ENCODE assay signal across 12 cellular contexts in the genomic region with DNA sequence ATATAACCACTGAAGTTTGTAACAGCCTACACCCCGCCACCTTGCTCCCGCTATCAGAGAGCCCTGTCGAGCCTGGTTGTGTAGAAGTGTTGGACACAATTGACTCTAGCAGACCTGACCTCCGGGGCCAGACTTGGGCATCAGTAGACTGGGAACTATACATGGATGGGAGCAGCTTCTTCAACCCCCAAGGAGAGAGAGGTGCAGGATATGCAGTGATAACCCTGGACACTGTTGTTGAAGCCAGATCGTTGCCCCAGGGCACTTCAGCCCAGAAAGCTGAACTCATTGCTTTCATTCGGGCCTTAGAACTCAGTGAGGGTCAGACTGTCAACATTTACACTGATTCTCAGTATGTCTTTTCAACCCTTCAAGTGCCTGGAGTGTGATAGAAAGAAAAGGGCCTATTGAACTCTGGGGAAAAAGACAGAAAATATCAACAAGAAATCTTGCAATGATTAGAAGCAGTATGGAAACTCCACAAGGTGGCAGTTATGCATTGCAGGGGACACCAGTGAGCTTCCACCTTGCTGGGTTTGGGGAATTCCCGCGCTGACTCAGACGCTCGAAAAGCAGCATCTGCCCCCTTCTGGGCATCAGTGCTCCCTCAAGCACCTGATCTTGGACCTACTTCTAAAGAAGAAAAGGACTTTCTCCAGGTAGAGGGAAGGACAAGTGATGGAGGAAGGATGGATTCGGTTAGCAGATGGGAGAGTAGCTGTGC. TPM values are rescaled to one million over a fixed set of nuclear protein-coding genes. Genes with fewer than 3 reads are reported as not detected.
DNase-seq lines count a peak whose midpoint lies in the region; ATAC-seq and TF ChIP-seq lines count a peak whose summit lies in the region.
"Not testable (repeated sequence)": the region's sequence is repeated elsewhere in the genome, so short reads cannot be mapped to it uniquely, and the experiment has no call there.
"Had no signal": no experiment of that assay in that cellular context is flagged by ENCODE, and none has a peak within 500 bp of the region (broad histone marks: within the 10 kb centered on the region; RNA-seq: fewer than 3 reads in every experiment).

No MANE protein-coding gene starts in this region.

- not testable (repeated sequence) for H2AFZ ChIP-seq in PC-3 (ENCODE audit: low read length)

- H3K27me3 ChIP-seq in PC-3 (ENCODE audit: low read length), result not testable (repeated sequence)

- H3K27me3 Mint-ChIP-seq in HFFc6 (ENCODE audit: insufficient read depth), result peaks cover 31% of the 10 kb centered on the region
- H3K27me3 Mint-ChIP-seq in activated T-helper 1 cell treated with anti-CD3 and anti-CD28 coated beads, Interleukin-12 subunit alpha, Interleukin-12 subunit beta, Interleukin-2, Interleukin-4 antibody, amounts not matched to agents 30 ng/mL and 10 ng/mL and 1 ng/mL, durations not matched to agents 14 hours and 24 hours and 36 hours (ENCODE audit: insufficient read depth); progenitor cell of endocrine pancreas: not testable (repeated sequence)

- POLR2A ChIA-PET in PC-3 (lab: Charles Lee; ENCODE audit: unreplicated experiment), result not testable (repeated sequence)

- H3K4me2 ChIP-seq in PC-3 (ENCODE audit: low read length), result not testable (repeated sequence)

- BruUV-seq in PC-3 (replicated peaks; lab: Mats Ljungman, UMichigan), result not testable (repeated sequence)

- not testable (repeated sequence) for H3K79me2 ChIP-seq in PC-3 (ENCODE audit: low read length)

- H3K9me2 ChIP-seq in PC-3 (replicated peaks; ENCODE audit: low read length), result not testable (repeated sequence)

- not testable (repeated sequence) for H3K27ac Mint-ChIP-seq in HFFc6; activated T-helper 1 cell treated with anti-CD3 and anti-CD28 coated beads, Interleukin-12 subunit alpha, Interleukin-12 subunit beta, Interleukin-2, Interleukin-4 antibody, amounts not matched to agents 30 ng/mL and 10 ng/mL and 1 ng/mL, durations not matched to agents 14 hours and 24 hours and 36 hours
- peak overlapping the region; percentile 83 for H3K27ac Mint-ChIP-seq in progenitor cell of endocrine pancreas

- H3K9me3 Mint-ChIP-seq in HFFc6; activated T-helper 1 cell treated with anti-CD3 and anti-CD28 coated beads, Interleukin-12 subunit alpha, Interleukin-12 subunit beta, Interleukin-2, Interleukin-4 antibody, amounts not matched to agents 30 ng/mL and 10 ng/mL and 1 ng/mL, durations not matched to agents 14 hours and 24 hours and 36 hours; progenitor cell of endocrine pancreas (ENCODE audit: low read depth): not testable (repeated sequence)

- H3F3A ChIP-seq in PC-3 (ENCODE audit: low read length, unreplicated experiment), result not testable (repeated sequence)

- not testable (repeated sequence) for H3K9me3 ChIP-seq in PC-3 (ENCODE audit: low read length)

- H3K36me3 Mint-ChIP-seq in HFFc6 (ENCODE audit: low read depth); activated T-helper 1 cell treated with anti-CD3 and anti-CD28 coated beads, Interleukin-12 subunit alpha, Interleukin-12 subunit beta, Interleukin-2, Interleukin-4 antibody, amounts not matched to agents 30 ng/mL and 10 ng/mL and 1 ng/mL, durations not matched to agents 14 hours and 24 hours and 36 hours (ENCODE audit: low read depth); progenitor cell of endocrine pancreas (ENCODE audit: insufficient read depth): not testable (repeated sequence)

- H3K4me1 Mint-ChIP-seq in HFFc6 (ENCODE audit: low read depth); activated T-helper 1 cell treated with anti-CD3 and anti-CD28 coated beads, Interleukin-12 subunit alpha, Interleukin-12 subunit beta, Interleukin-2, Interleukin-4 antibody, amounts not matched to agents 30 ng/mL and 10 ng/mL and 1 ng/mL, durations not matched to agents 14 hours and 24 hours and 36 hours (ENCODE audit: low read depth): not testable (repeated sequence)
- peaks cover 26% of the 10 kb centered on the region for H3K4me1 Mint-ChIP-seq in progenitor cell of endocrine pancreas (ENCODE audit: low read depth)

- CTCF ChIA-PET in PC-3 (lab: Charles Lee), result interaction anchor here (0.7 kb wide), 1 partner anchor 9 kb away, joined by 3 read pairs; no protein-coding TSS in a partner anchor

- H3K4me3 Mint-ChIP-seq in HFFc6; activated T-helper 1 cell treated with anti-CD3 and anti-CD28 coated beads, Interleukin-12 subunit alpha, Interleukin-12 subunit beta, Interleukin-2, Interleukin-4 antibody, amounts not matched to agents 30 ng/mL and 10 ng/mL and 1 ng/mL, durations not matched to agents 14 hours and 24 hours and 36 hours; progenitor cell of endocrine pancreas (ENCODE audit: low read depth): not testable (repeated sequence)

- H3K9ac ChIP-seq in PC-3 (ENCODE audit: low read length), result not testable (repeated sequence)

- in situ Hi-C loops in Caki2 (cut with HindIII; ENCODE audit: low pct_unique_long_range_greater_than_20kb, low sequenced_read_pairs), result not testable (repeated sequence)

- H3K27ac ChIP-seq in PC-3 (ENCODE audit: low read length), result not testable (repeated sequence)

- peak; percentile 19; the same call in 1 of the 2 replicates for TF ChIP-seq CTCF in HFFc6 (IDR thresholded peaks at IDR 0.05)
- TF ChIP-seq CTCF in PC-3 (conservative IDR thresholded peaks at IDR 0.05; ENCODE audit: low read depth, low read length), result peak; percentile 53; the same call in 1 of the 2 replicates
- not testable (repeated sequence) for TF ChIP-seq CTCF in epithelial cell of esophagus (IDR thresholded peaks at IDR 0.05; ENCODE audit: insufficient read depth, low read depth, low read length, missing control alignments)
- peak; percentile 25 for TF ChIP-seq CTCF in progenitor cell of endocrine pancreas (IDR thresholded peaks at IDR 0.05; ENCODE audit: unreplicated experiment)

- H3K4me3 ChIP-seq in PC-3 (ENCODE audit: low read length); epithelial cell of esophagus (ENCODE audit: low read length): not testable (repeated sequence)

- peak; percentile 18 for DNase-seq in Caki2 (ENCODE audit: low read depth)
- DNase-seq in HFFc6; progenitor cell of endocrine pancreas (ENCODE audit: low spot score, unreplicated experiment): not testable (repeated sequence)
- peak; percentile 76 for DNase-seq in PC-3
- peak; percentile 13 for DNase-seq in activated CD4-positive, alpha-beta T cell treated with anti-CD3 and anti-CD28 coated beads, Interleukin-2, amount 50 U/mL, for 1 hour
- DNase-seq in activated T-helper 1 cell treated with anti-CD3 and anti-CD28 coated beads, Interleukin-12 subunit alpha, Interleukin-12 subunit beta, Interleukin-2, Interleukin-4 antibody, amounts not matched to agents 30 ng/mL and 10 ng/mL and 1 ng/mL, durations not matched to agents 14 hours and 24 hours and 36 hours (ENCODE audit: low spot score), result peak; percentile 53
- DNase-seq in epithelial cell of esophagus (ENCODE audit: low read depth), result peak; percentile 47
- DNase-seq in stimulated activated CD8-positive, alpha-beta memory T cell treated with anti-CD3 and anti-CD28 coated beads, Interleukin-12 subunit alpha, Interleukin-12 subunit beta, amount 100 ng/mL, for 24 hours (ENCODE audit: extremely low read depth), result peak; percentile 32

- not testable (repeated sequence) for H3K4me1 ChIP-seq in PC-3 (ENCODE audit: insufficient read depth, low read length)

- H4K20me1 ChIP-seq in PC-3 (ENCODE audit: low read length), result not testable (repeated sequence)

- intact Hi-C loops in PC-3 (cut with micrococcal nuclease); activated T-helper 1 cell treated with anti-CD3 and anti-CD28 coated beads, Interleukin-12 subunit alpha, Interleukin-12 subunit beta, Interleukin-2, Interleukin-4 antibody, amounts not matched to agents 30 ng/mL and 10 ng/mL and 1 ng/mL, durations not matched to agents 14 hours and 24 hours and 36 hours (cut with micrococcal nuclease): not testable (repeated sequence)

- not testable (repeated sequence) for H3K36me3 ChIP-seq in PC-3 (ENCODE audit: low read depth, low read length)

- ATAC-seq in PC-3, result not testable (repeated sequence)

RNA-seq across cellular contexts. Expression of gene KRTAP5-11, which starts 6.3 kb away (rescaled TPM):
- total RNA-seq in Caki2 (2014; rRNA removed; shearing (Covaris generic); ENCODE audit: low replicate concordance), result not detected in 2 replicates
- not detected for total RNA-seq in HFFc6 (2021; fragmentation: NEBNext Ultra II Directional; extraction: Animal tissue kit (Norgen Biotek cat#: 25700))
- not detected in 2 replicates for total RNA-seq in PC-3 (2014; rRNA removed)
- not detected in 2 replicates for total RNA-seq in activated T-helper 1 cell treated with anti-CD3 and anti-CD28 coated beads, Interleukin-12 subunit alpha, Interleukin-12 subunit beta, Interleukin-2, Interleukin-4 antibody, amounts not matched to agents 30 ng/mL and 10 ng/mL and 1 ng/mL, durations not matched to agents 14 hours and 24 hours and 36 hours
- total RNA-seq in progenitor cell of endocrine pancreas, result not detected in 2 replicates
- total RNA-seq: H7, IMR-90, left cardiac atrium, posterior vena cava had no signal

RNA-seq across cellular contexts. Expression of gene KRTAP5-10, which starts 23.6 kb away (rescaled TPM):
- not detected in 2 replicates for total RNA-seq in Caki2 (2014; rRNA removed; shearing (Covaris generic); ENCODE audit: low replicate concordance)
- total RNA-seq in HFFc6 (2021; fragmentation: NEBNext Ultra II Directional; extraction: Animal tissue kit (Norgen Biotek cat#: 25700)), result not detected
- not detected in 2 replicates for total RNA-seq in PC-3 (2014; rRNA removed)
- not detected in 2 replicates for total RNA-seq in activated T-helper 1 cell treated with anti-CD3 and anti-CD28 coated beads, Interleukin-12 subunit alpha, Interleukin-12 subunit beta, Interleukin-2, Interleukin-4 antibody, amounts not matched to agents 30 ng/mL and 10 ng/mL and 1 ng/mL, durations not matched to agents 14 hours and 24 hours and 36 hours
- 0.41 TPM in 1 of 2 replicates, not detected in the other for total RNA-seq in progenitor cell of endocrine pancreas
- total RNA-seq: IMR-90, left cardiac atrium, posterior vena cava had no signal

RNA-seq across cellular contexts. Expression of gene KRTAP5-9, which starts 40.8 kb away (rescaled TPM):
- not detected in 2 replicates for total RNA-seq in Caki2 (2014; rRNA removed; shearing (Covaris generic); ENCODE audit: low replicate concordance)
- total RNA-seq in HFFc6 (2021; fragmentation: NEBNext Ultra II Directional; extraction: Animal tissue kit (Norgen Biotek cat#: 25700)), result under 1 TPM in 1 of 6 experiments, not detected in 5; 0.26 TPM
- total RNA-seq in PC-3 (2014; rRNA removed) (not detected in 2 replicates), progenitor cell of endocrine pancreas (0.26 and 0.53 TPM in 2 replicates)
- total RNA-seq in activated T-helper 1 cell treated with anti-CD3 and anti-CD28 coated beads, Interleukin-12 subunit alpha, Interleukin-12 subunit beta, Interleukin-2, Interleukin-4 antibody, amounts not matched to agents 30 ng/mL and 10 ng/mL and 1 ng/mL, durations not matched to agents 14 hours and 24 hours and 36 hours, result not detected in 2 replicates
- total RNA-seq: H7, IMR-90, left cardiac atrium had no signal

RNA-seq across cellular contexts. Expression of gene KRTAP5-8, which starts 51.2 kb away (rescaled TPM):
- not detected in 2 replicates for total RNA-seq in Caki2 (2014; rRNA removed; shearing (Covaris generic); ENCODE audit: low replicate concordance)
- total RNA-seq in HFFc6 (2021; fragmentation: NEBNext Ultra II Directional; extraction: Animal tissue kit (Norgen Biotek cat#: 25700)), result not detected
- not detected in 2 replicates for total RNA-seq in PC-3 (2014; rRNA removed)
- total RNA-seq in activated T-helper 1 cell treated with anti-CD3 and anti-CD28 coated beads, Interleukin-12 subunit alpha, Interleukin-12 subunit beta, Interleukin-2, Interleukin-4 antibody, amounts not matched to agents 30 ng/mL and 10 ng/mL and 1 ng/mL, durations not matched to agents 14 hours and 24 hours and 36 hours, result 0.17 TPM in 1 of 2 replicates, not detected in the other
- total RNA-seq in progenitor cell of endocrine pancreas, result 0.24 TPM in 1 of 2 replicates, not detected in the other
- total RNA-seq: H7, IMR-90, left cardiac atrium, posterior vena cava had no signal
